Comparison of ENCODE assay signal across 9 cellular contexts in the genomic region with DNA sequence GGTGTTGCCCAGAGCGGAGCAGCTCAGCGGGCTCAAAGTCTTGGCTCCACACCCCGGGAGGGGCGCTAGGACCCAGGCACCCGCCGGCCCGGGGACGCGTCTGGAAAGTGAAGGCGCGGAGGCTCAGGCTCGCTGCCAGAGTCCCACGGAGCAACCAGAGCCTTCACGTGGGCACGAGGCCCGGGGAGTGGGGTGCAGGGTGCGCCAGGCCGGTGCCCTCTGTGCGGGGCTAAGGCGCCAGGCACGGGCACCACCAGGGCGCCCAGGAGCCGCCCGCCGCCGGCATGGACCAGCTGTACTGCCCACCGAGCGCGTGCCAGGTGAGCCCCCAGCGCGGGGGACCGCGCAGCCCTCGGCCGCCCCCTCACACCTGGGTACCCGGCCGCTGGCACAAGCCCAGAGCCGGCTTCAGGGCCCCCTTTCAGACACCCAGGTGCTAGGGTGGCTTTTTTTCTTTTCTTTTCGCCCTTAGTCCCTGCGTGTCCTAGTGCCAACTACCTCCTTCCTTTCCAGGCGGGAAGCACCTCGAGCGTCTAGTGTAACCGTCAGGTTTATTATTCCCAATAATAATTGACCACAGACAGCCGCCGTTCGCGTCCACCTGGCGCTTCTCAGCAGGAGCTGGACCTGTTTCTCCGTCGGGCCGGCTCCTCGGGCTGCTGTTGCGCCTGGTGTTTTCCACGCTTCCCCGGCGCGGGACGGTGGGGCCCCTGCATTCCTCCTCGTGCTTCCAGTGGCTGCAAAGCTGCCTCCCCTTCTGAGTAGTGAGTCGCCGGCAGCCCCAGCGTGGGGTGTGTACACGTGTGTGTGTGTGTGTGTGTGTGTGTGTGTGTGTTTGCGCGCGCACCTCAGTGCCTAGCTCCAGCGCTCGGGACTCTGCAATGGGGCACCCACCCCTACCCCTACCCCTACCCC. TPM values are rescaled to one million over a fixed set of nuclear protein-coding genes. Genes with fewer than 3 reads are reported as not detected.
DNase-seq lines count a peak whose midpoint lies in the region; ATAC-seq and TF ChIP-seq lines count a peak whose summit lies in the region.
"Had no signal": no experiment of that assay in that cellular context is flagged by ENCODE, and none has a peak within 500 bp of the region (broad histone marks: within the 10 kb centered on the region; RNA-seq: fewer than 3 reads in every experiment).

No MANE protein-coding gene starts in this region.

- TF ChIP-seq POLR2A in spleen (IDR thresholded peaks at IDR 0.05): no peak

- no peaks in the 10 kb centered on the region for H3K36me3 Mint-ChIP-seq in immature natural killer cell

- no peak for TF ChIP-seq CTCF in spleen (IDR thresholded peaks at IDR 0.05 in 8 of 11, conservative IDR thresholded peaks at IDR 0.05 in 3 of 11)

- DNase-seq in NCI-H1092 treated with DMSO at 0.1 percent for 48 hours (lab: John Stamatoyannopoulos, UW) (peak; percentile 12), NCI-H1092 (lab: John Stamatoyannopoulos, UW) (no peak), iPS-NIHi7 (ENCODE audit: extremely low spot score) (peak; percentile 56), spleen (no peak), immature natural killer cell (no peak)
- peak; percentile 21 for DNase-seq in activated naive CD4-positive, alpha-beta T cell treated with anti-CD3 and anti-CD28 coated beads, Interleukin-2, amount 50 U/mL, for 16 hours

- peaks cover 0 to 7% (median 0%) of the 10 kb centered on the region in 8 donors for H3K9me3 ChIP-seq in spleen

- H3K27me3 Mint-ChIP-seq in immature natural killer cell (ENCODE audit: low read depth in 3 of 3): peaks cover 0 to 8% (median 2%) of the 10 kb centered on the region in 3 donors

- intact Hi-C loops in spleen (cut with DNase I; ENCODE audit: low total_unique reads): no loop called here

- no peaks in the 10 kb centered on the region for H3K9me3 Mint-ChIP-seq in immature natural killer cell
- H3K9me3 Mint-ChIP-seq: stimulated activated naive CD8-positive, alpha-beta T cell treated with anti-CD3 and anti-CD28 coated beads, Interleukin-15, Interleukin-2, amounts not matched to agents 100 ng/mL and 50 ng/mL, for 24 hours had no signal

- peaks cover 3 to 74% (median 33%) of the 10 kb centered on the region in 7 donors for H3K27me3 ChIP-seq in spleen (replicated peaks in 1 of 7)

- peaks cover 4 to 18% (median 12%) of the 10 kb centered on the region in 6 donors for H3K4me1 ChIP-seq in spleen

- no peaks in the 10 kb centered on the region for H3K4me1 Mint-ChIP-seq in immature natural killer cell

- WGBS in spleen, 5 donors: 2 to 7% (median 4%) methylated on average over 42 to 69 of the region's 69 CpGs

- no peak for ATAC-seq in HG02798 (IDR thresholded peaks at IDR 0.05; ENCODE audit: poor library complexity, unreplicated experiment)
- no peak for ATAC-seq in GM18520 (IDR thresholded peaks at IDR 0.05; ENCODE audit: unreplicated experiment)

- no peak overlapping the region for H3K27ac ChIP-seq in spleen

- no peak overlapping the region for H3K27ac Mint-ChIP-seq in immature natural killer cell
- H3K27ac Mint-ChIP-seq: stimulated activated naive CD8-positive, alpha-beta T cell treated with anti-CD3 and anti-CD28 coated beads, Interleukin-15, Interleukin-2, amounts not matched to agents 100 ng/mL and 50 ng/mL, for 24 hours had no signal

- no peaks in the 10 kb centered on the region for H3K36me3 ChIP-seq in spleen

- H3K4me3 Mint-ChIP-seq in immature natural killer cell: no peak overlapping the region
- H3K4me3 Mint-ChIP-seq: stimulated activated naive CD8-positive, alpha-beta T cell treated with anti-CD3 and anti-CD28 coated beads, Interleukin-15, Interleukin-2, amounts not matched to agents 100 ng/mL and 50 ng/mL, for 24 hours had no signal

- peak overlapping the region; percentile 18 to 61 (median 30) for H3K4me3 ChIP-seq in spleen

RNA-seq across cellular contexts. Expression of a gene that starts 30.1 kb away (rescaled TPM):
- total RNA-seq in spleen: 1 to 10 TPM in 4 of 7 donors, under 1 TPM in 3; 0.64 to 1.9 (median 1.2) TPM
- polyA plus RNA-seq in spleen (under 1 TPM; 0.18 to 0.22 (median 0.22) TPM), immature natural killer cell (under 1 TPM in 1 of 3 donors, not detected in 2; 0.30 TPM)

Comparison
In these comparisons a context has a peak if more than half of its experiments do, and no peak if none do; other contexts are left out.
1. DNase-seq: peak in NCI-H1092 treated with DMSO at 0.1 percent for 48 hours (single experiment), activated naive CD4-positive, alpha-beta T cell treated with anti-CD3 and anti-CD28 coated beads, Interleukin-2, amount 50 U/mL, for 16 hours (single experiment) and iPS-NIHi7 (single experiment); none in NCI-H1092 (single experiment), spleen (single experiment) and immature natural killer cell (0 of 3).